Comparison of ENCODE assay signal across 24 cellular contexts in genomic region chr5:158068964-158069363, GRCh38.
"Had no signal": no experiment of that assay in that cellular context is flagged by ENCODE, and none has a peak within 500 bp of the region (broad histone marks: within the 10 kb centered on the region; RNA-seq: fewer than 3 reads in every experiment).

No MANE protein-coding gene starts in this region.

- H3K4me3 ChIP-seq: cardiac muscle cell, Peyer's patch had no signal

- H3K4me3 Mint-ChIP-seq: activated CD4-positive, alpha-beta memory T cell treated with anti-CD3 and anti-CD28 coated beads for 36 hours; activated CD4-positive, alpha-beta T cell treated with anti-CD3 and anti-CD28 coated beads, Interleukin-2, amount 10 ng/mL, durations not matched to agents 7 days and 5 days; activated naive CD4-positive, alpha-beta T cell treated with anti-CD3 and anti-CD28 coated beads for 36 hours; activated naive CD8-positive, alpha-beta T cell; activated T-cell treated with anti-CD3 and anti-CD28 coated beads, Interleukin-2, amount 50 U/mL, for 4 hours; T-cell had no signal

- H3K9me3 Mint-ChIP-seq: activated CD4-positive, alpha-beta memory T cell treated with anti-CD3 and anti-CD28 coated beads for 36 hours; activated CD4-positive, alpha-beta T cell treated with anti-CD3 and anti-CD28 coated beads, Interleukin-2, amount 10 ng/mL, durations not matched to agents 7 days and 5 days; activated naive CD4-positive, alpha-beta T cell treated with anti-CD3 and anti-CD28 coated beads for 36 hours; activated T-cell treated with anti-CD3 and anti-CD28 coated beads, Interleukin-2, amount 50 U/mL, for 4 hours; T-cell had no signal

- H3K9me3 ChIP-seq: Peyer's patch had no signal

- H3K27ac Mint-ChIP-seq: activated CD4-positive, alpha-beta memory T cell treated with anti-CD3 and anti-CD28 coated beads for 36 hours; activated CD4-positive, alpha-beta T cell treated with anti-CD3 and anti-CD28 coated beads, Interleukin-2, amount 10 ng/mL, durations not matched to agents 7 days and 5 days; activated naive CD4-positive, alpha-beta T cell treated with anti-CD3 and anti-CD28 coated beads for 36 hours; activated naive CD8-positive, alpha-beta T cell; T-cell had no signal

- H3K27me3 ChIP-seq: brain microvascular endothelial cell, cardiac muscle cell, Peyer's patch had no signal

- H3K36me3 Mint-ChIP-seq: activated CD4-positive, alpha-beta memory T cell treated with anti-CD3 and anti-CD28 coated beads for 36 hours; activated naive CD8-positive, alpha-beta T cell; T-cell had no signal

- H3K36me3 ChIP-seq: brain microvascular endothelial cell, cardiac muscle cell, Peyer's patch had no signal

- H3K27me3 Mint-ChIP-seq: activated naive CD8-positive, alpha-beta T cell had no signal

- H3K4me1 Mint-ChIP-seq: activated CD4-positive, alpha-beta T cell treated with anti-CD3 and anti-CD28 coated beads, Interleukin-2, amount 10 ng/mL, durations not matched to agents 7 days and 5 days; T-cell had no signal

- DNase-seq: activated CD4-positive, alpha-beta memory T cell treated with anti-CD3 and anti-CD28 coated beads for 36 hours; activated CD4-positive, alpha-beta T cell treated with anti-CD3 and anti-CD28 coated beads, Interleukin-2, amount 10 ng/mL, durations not matched to agents 7 days and 5 days; activated CD4-positive, CD25-positive, alpha-beta regulatory T cell; activated CD8-positive, alpha-beta memory T cell treated with anti-CD3 and anti-CD28 coated beads for 24 hours; activated effector memory CD4-positive, alpha-beta T cell treated with anti-CD3 and anti-CD28 coated beads, Interleukin-2, amount 50 U/mL, for 16 hours; activated naive CD4-positive, alpha-beta T cell treated with anti-CD3 and anti-CD28 coated beads for 36 hours; activated T-cell treated with anti-CD3 and anti-CD28 coated beads, Interleukin-2, amount 50 U/mL, for 4 hours; brain microvascular endothelial cell; Karpas-422; MM.1S; NCI-H1105; NCI-H1436; NCI-H1694 treated with DMSO at 0.1 percent for 48 hours; NCI-H2029 treated with DMSO at 0.1 percent for 48 hours; NCI-H510A treated with DMSO at 0.1 percent for 48 hours; NK-92 treated with Interleukin-12 subunit alpha and Interleukin-12 subunit beta, amount 100 ng/mL, for 24 hours; Peyer's patch; SHP77 treated with DMSO at 0.1 percent for 48 hours; T-cell; T-helper 2 cell; T1000 had no signal

- H3K4me1 ChIP-seq: Peyer's patch had no signal

- ATAC-seq: activated T-cell treated with anti-CD3 and anti-CD28 coated beads, Interleukin-2, amount 50 U/mL, for 4 hours; T-cell had no signal

- H3K27ac ChIP-seq: brain microvascular endothelial cell, cardiac muscle cell, Peyer's patch, RWPE1 had no signal
